1 cellular context compared by ENCODE assay signal in the genomic region with DNA sequence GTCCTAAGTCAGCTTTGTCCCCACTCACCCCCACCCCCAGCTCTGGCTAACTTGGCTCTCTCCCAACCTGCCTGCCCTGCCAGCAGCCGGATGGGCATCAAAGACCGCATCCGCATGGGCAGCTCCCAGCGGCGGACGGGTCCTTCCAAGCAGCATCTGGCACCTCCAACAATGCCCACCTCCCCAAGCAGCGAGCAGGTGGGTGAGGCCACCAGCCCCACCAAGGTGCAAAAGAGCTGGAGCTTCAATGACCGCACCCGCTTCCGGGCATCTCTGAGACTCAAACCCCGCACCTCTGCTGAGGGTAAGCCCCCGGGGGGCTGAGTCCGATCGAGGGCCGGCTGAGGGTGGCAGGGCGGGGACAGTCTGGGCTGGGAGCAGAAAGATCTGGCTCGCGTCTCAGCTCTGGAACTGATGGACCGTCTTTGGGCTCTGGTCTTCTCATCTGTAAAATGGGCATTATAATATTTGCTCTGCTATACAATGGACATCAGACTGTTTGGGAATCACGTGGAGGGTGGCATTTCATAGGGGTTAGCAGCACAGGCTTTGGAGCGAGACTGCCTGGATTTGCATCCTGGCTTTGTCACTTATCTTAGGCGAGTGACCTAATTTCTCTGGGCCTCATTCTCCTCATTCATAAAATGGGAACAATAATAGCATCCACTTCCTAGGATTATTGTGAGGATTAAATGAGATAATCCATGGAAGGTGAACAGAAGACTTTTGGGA.
TF ChIP-seq lines count a peak whose summit lies in the region.

No MANE protein-coding gene starts in this region.

TF ChIP-seq in K562, 482 proteins besides CTCF, POLR2A, EP300 and RAD21 (continued from another document):
- TF ChIP-seq, protein P1, sequence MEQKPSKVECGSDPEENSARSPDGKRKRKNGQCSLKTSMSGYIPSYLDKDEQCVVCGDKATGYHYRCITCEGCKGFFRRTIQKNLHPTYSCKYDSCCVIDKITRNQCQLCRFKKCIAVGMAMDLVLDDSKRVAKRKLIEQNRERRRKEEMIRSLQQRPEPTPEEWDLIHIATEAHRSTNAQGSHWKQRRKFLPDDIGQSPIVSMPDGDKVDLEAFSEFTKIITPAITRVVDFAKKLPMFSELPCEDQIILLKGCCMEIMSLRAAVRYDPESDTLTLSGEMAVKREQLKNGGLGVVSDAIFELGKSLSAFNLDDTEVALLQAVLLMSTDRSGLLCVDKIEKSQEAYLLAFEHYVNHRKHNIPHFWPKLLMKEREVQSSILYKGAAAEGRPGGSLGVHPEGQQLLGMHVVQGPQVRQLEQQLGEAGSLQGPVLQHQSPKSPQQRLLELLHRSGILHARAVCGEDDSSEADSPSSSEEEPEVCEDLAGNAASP (IDR thresholded peaks at IDR 0.05), result no peak
- peak; percentile 70 for TF ChIP-seq ADNP (tag; IDR thresholded peaks at IDR 0.05)
- peak; percentile 64; the same call in 1 of the 2 replicates for TF ChIP-seq BCOR (IDR thresholded peaks at IDR 0.05)
